In genomic region chr4:70734971-70735370, GRCh38 we compare ENCODE assay signal across 8 cellular contexts. TPM values are rescaled to one million over a fixed set of nuclear protein-coding genes. Genes with fewer than 3 reads are reported as not detected.
DNase-seq lines count a peak whose midpoint lies in the region; ATAC-seq and TF ChIP-seq lines count a peak whose summit lies in the region.

No MANE protein-coding gene starts in this region.

- POLR2A ChIA-PET in naive thymus-derived CD4-positive, alpha-beta T cell (lab: Charles Lee), result interaction anchor here (0.6 to 6.6 kb wide), 13 partner anchors 9 to 174 kb away, joined by 3 to 131 read pairs (median 6); partner anchors contain the start of genes GRSF1, MOB1B, RUFY3 and UTP3
- POLR2A ChIA-PET in Caco-2 (lab: Charles Lee), result no interaction called here

- peak overlapping the region; percentile 67 to 92 (median 82) for H3K4me3 Mint-ChIP-seq in naive thymus-derived CD4-positive, alpha-beta T cell
- H3K4me3 Mint-ChIP-seq in Caco-2 (ENCODE audit: unreplicated experiment), result no peak overlapping the region

- H3K9ac ChIP-seq in Karpas-422 (ENCODE audit: low read length), result peak overlapping the region; percentile 70

- ATAC-seq in GM18499 (IDR thresholded peaks at IDR 0.05; ENCODE audit: insufficient read depth, unreplicated experiment), result peak; percentile 0
- ATAC-seq in naive thymus-derived CD4-positive, alpha-beta T cell, result peak; percentile 50
- ATAC-seq in GM21367 (IDR thresholded peaks at IDR 0.05; ENCODE audit: unreplicated experiment), result no peak
- no peak for ATAC-seq in HG02798 (IDR thresholded peaks at IDR 0.05; ENCODE audit: poor library complexity, unreplicated experiment)

- H3K4me1 ChIP-seq in Karpas-422 (ENCODE audit: low read length) (peaks cover 63% of the 10 kb centered on the region), Caco-2 (no peaks in the 10 kb centered on the region)
- H3K4me1 ChIP-seq in naive thymus-derived CD4-positive, alpha-beta T cell (ENCODE audit: control insufficient read depth in 2 of 2, insufficient read depth in 2 of 2, low read length in 2 of 2), result peaks cover 34 to 44% of the 10 kb centered on the region in 2 donors

- no peaks in the 10 kb centered on the region for H3K9me3 ChIP-seq in Karpas-422 (ENCODE audit: low read length)
- no peaks in the 10 kb centered on the region for H3K9me3 ChIP-seq in naive thymus-derived CD4-positive, alpha-beta T cell (ENCODE audit: control insufficient read depth in 2 of 3, low read length in 3 of 3)
- H3K9me3 ChIP-seq in Caco-2, result no peaks in the 10 kb centered on the region

- H3K27ac ChIP-seq in Karpas-422 (ENCODE audit: low read length) (peak overlapping the region; percentile 95), caudate nucleus (ENCODE audit: low read depth, low read length) (peak overlapping the region; percentile 60)
- H3K27ac ChIP-seq in naive thymus-derived CD4-positive, alpha-beta T cell (ENCODE audit: low read depth, low read length), result peak overlapping the region; percentile 73

- peak overlapping the region; percentile 91 for H3K4me2 ChIP-seq in Karpas-422 (ENCODE audit: low read depth, low read length, poor library complexity, severe bottlenecking)

- TF ChIP-seq CTCF in Caco-2 (IDR thresholded peaks at IDR 0.05; ENCODE audit: insufficient read depth in 1 of 2, low read depth in 1 of 2, low read length in 1 of 2, severe bottlenecking in 1 of 2, unreplicated experiment in 1 of 2), result no peak

- H2AFZ ChIP-seq in Karpas-422 (ENCODE audit: low read length), result peak overlapping the region; percentile 57

- peak overlapping the region; percentile 33 to 94 (median 87) for H3K27ac Mint-ChIP-seq in naive thymus-derived CD4-positive, alpha-beta T cell
- H3K27ac Mint-ChIP-seq in Caco-2 (ENCODE audit: unreplicated experiment), result no peak overlapping the region

- H3K4me3 ChIP-seq in Karpas-422 (ENCODE audit: low read length) (peak overlapping the region; percentile 67), Caco-2 (ENCODE audit: low read depth, low read length) (no peak overlapping the region)
- peak overlapping the region; percentile 52 for H3K4me3 ChIP-seq in naive thymus-derived CD4-positive, alpha-beta T cell (ENCODE audit: low read length)

- DNase-seq in Karpas-422, result peak; percentile 62
- no peak for DNase-seq in caudate nucleus (lab: John Stamatoyannopoulos, UW)
- DNase-seq in naive thymus-derived CD4-positive, alpha-beta T cell, result peak in 1 of 9 donors; percentile 17
- DNase-seq in NCI-H146 treated with DMSO at 0.1 percent for 48 hours (lab: John Stamatoyannopoulos, UW; ENCODE audit: unreplicated experiment), result no peak
- DNase-seq in Caco-2, result no peak

- intact Hi-C loops in naive thymus-derived CD4-positive, alpha-beta T cell (cut with micrococcal nuclease), result loop anchor here (1.0 to 10.0 kb wide), 9 partner anchors 13 to 980 kb away; partner anchors contain the start of genes MOB1B (in 2 of the 2), UTP3 (in 2 of the 2), DCK (in 1 of the 2) and ENAM (in 1 of the 2)
- intact Hi-C loops in Caco-2 (cut with micrococcal nuclease; ENCODE audit: unreplicated experiment), result no loop called here

- CTCF ChIA-PET in naive thymus-derived CD4-positive, alpha-beta T cell (lab: Charles Lee), result interaction anchor here (1.0 to 3.2 kb wide), 18 partner anchors 9 to 291 kb away, joined by 3 to 31 read pairs (median 5); partner anchors contain the start of genes DCK, MOB1B and RUFY3
- CTCF ChIA-PET in Caco-2 (lab: Charles Lee), result interaction anchor here (0.6 to 1.3 kb wide), 3 partner anchors 42 to 275 kb away, joined by 3 to 4 read pairs (median 4); partner anchors contain the start of gene MOB1B

- no TSS peak for BruUV-seq in Caco-2 (replicated peaks; lab: Mats Ljungman, UMichigan)

- H4K20me1 ChIP-seq in Karpas-422 (ENCODE audit: insufficient read depth, low read depth, low read length), result no peaks in the 10 kb centered on the region

- H3K27me3 ChIP-seq in Karpas-422 (ENCODE audit: low read length) (no peaks in the 10 kb centered on the region), Caco-2 (replicated peaks; ENCODE audit: control insufficient read depth, insufficient read depth, low read length) (no peaks in the 10 kb centered on the region)
- H3K27me3 ChIP-seq in naive thymus-derived CD4-positive, alpha-beta T cell (ENCODE audit: control insufficient read depth in 2 of 2, insufficient read depth in 2 of 2, low read length in 2 of 2), result no peaks in the 10 kb centered on the region

- no peaks in the 10 kb centered on the region for H3K9me2 ChIP-seq in Karpas-422 (replicated peaks; ENCODE audit: insufficient read depth, low read length)

- H3K4me1 Mint-ChIP-seq in naive thymus-derived CD4-positive, alpha-beta T cell, result peaks cover 23 to 57% (median 49%) of the 10 kb centered on the region in 7 donors
- H3K4me1 Mint-ChIP-seq in Caco-2 (ENCODE audit: low read depth, unreplicated experiment), result no peaks in the 10 kb centered on the region

- H3K9me3 Mint-ChIP-seq in naive thymus-derived CD4-positive, alpha-beta T cell, result no peaks in the 10 kb centered on the region
- H3K9me3 Mint-ChIP-seq in Caco-2 (ENCODE audit: unreplicated experiment), result no peaks in the 10 kb centered on the region

- peaks cover 0 to under 1% (median 0%) of the 10 kb centered on the region in 5 donors for H3K27me3 Mint-ChIP-seq in naive thymus-derived CD4-positive, alpha-beta T cell
- H3K27me3 Mint-ChIP-seq in Caco-2 (ENCODE audit: insufficient read depth, unreplicated experiment), result no peaks in the 10 kb centered on the region

- peaks cover 18% of the 10 kb centered on the region for H3K79me2 ChIP-seq in Karpas-422 (ENCODE audit: low read length)

- H3K36me3 Mint-ChIP-seq in naive thymus-derived CD4-positive, alpha-beta T cell, result peaks cover 0 to 1% (median 0%) of the 10 kb centered on the region in 5 donors
- no peaks in the 10 kb centered on the region for H3K36me3 Mint-ChIP-seq in Caco-2 (ENCODE audit: insufficient read depth, unreplicated experiment)

- H3K36me3 ChIP-seq in Karpas-422 (ENCODE audit: insufficient read depth, low read length) (no peaks in the 10 kb centered on the region), Caco-2 (ENCODE audit: control insufficient read depth, insufficient read depth, low read length) (no peaks in the 10 kb centered on the region)
- no peaks in the 10 kb centered on the region for H3K36me3 ChIP-seq in naive thymus-derived CD4-positive, alpha-beta T cell (ENCODE audit: control insufficient read depth in 2 of 3, insufficient read depth in 3 of 3, low read length in 3 of 3)

RNA-seq across cellular contexts. Expression of gene RUFY3, which starts 13.2 kb away (rescaled TPM):
- total RNA-seq in Karpas-422 (2014; rRNA removed; shearing (Covaris generic); ENCODE audit: low replicate concordance), result 25.2 and 26.9 TPM in 2 replicates
- total RNA-seq in naive thymus-derived CD4-positive, alpha-beta T cell, result 10 to 100 TPM; 17.3 to 41.2 (median 39.3) TPM
- 1 to 10 TPM; 4.0 to 5.7 TPM for polyA plus RNA-seq in naive thymus-derived CD4-positive, alpha-beta T cell
- 36.6 and 45.0 TPM in 2 replicates for total RNA-seq in Caco-2 (2022)

RNA-seq across cellular contexts. Expression of gene UTP3, which starts 46.6 kb away (rescaled TPM):
- total RNA-seq in Karpas-422 (2014; rRNA removed; shearing (Covaris generic); ENCODE audit: low replicate concordance), result 21.2 and 32.4 TPM in 2 replicates
- 10 to 100 TPM; 17.4 to 44.9 (median 36.5) TPM for total RNA-seq in naive thymus-derived CD4-positive, alpha-beta T cell
- polyA plus RNA-seq in naive thymus-derived CD4-positive, alpha-beta T cell, result 10 to 100 TPM; 11.3 to 23.2 TPM
- 28.2 and 31.4 TPM in 2 replicates for total RNA-seq in Caco-2 (2022)

Comparison
In these comparisons a context has a peak if more than half of its experiments do, and no peak if none do; other contexts are left out.
1. ATAC-seq: peak in GM18499 (single experiment) and naive thymus-derived CD4-positive, alpha-beta T cell (single experiment); none in GM21367 (single experiment) and HG02798 (single experiment).
2. Peak in every context shown above with its lines, with median percentiles within 50 percentile points of each other: H3K27ac ChIP-seq.